In genomic region chr1:241022366-241022765, GRCh38 we compare ENCODE assay signal across 18 cellular contexts.
"Had no signal": no experiment of that assay in that cellular context is flagged by ENCODE, and none has a peak within 500 bp of the region (broad histone marks: within the 10 kb centered on the region; RNA-seq: fewer than 3 reads in every experiment).

No MANE protein-coding gene starts in this region.

- DNase-seq: activated B cell treated with CpG ODN at 0.5 μM for 24 hours; activated CD4-positive, alpha-beta memory T cell treated with anti-CD3 and anti-CD28 coated beads for 36 hours; activated CD4-positive, alpha-beta T cell treated with anti-CD3 and anti-CD28 coated beads for 36 hours; activated effector memory CD4-positive, alpha-beta T cell treated with Interleukin-2 at 50 U/mL for 16 hours; activated naive CD4-positive, alpha-beta T cell treated with anti-CD3 and anti-CD28 coated beads for 36 hours; activated naive CD8-positive, alpha-beta T cell treated with anti-CD3 and anti-CD28 coated beads, Interleukin-2, amount 10 ng/mL, durations not matched to agents 7 days and 5 days; activated T-cell treated with anti-CD3 and anti-CD28 coated beads, Interleukin-2, amount 50 U/mL, for 72 hours; amniotic stem cell; cortex of kidney; foreskin melanocyte; kidney glomerular epithelial cell; left lung; naive thymus-derived CD8-positive, alpha-beta T cell; stimulated activated CD4-positive, alpha-beta T cell treated with anti-CD3 and anti-CD28 coated beads, Interleukin-4, amount 100 ng/mL, for 4 hours; stimulated activated naive CD8-positive, alpha-beta T cell treated with anti-CD3 and anti-CD28 coated beads, Interleukin-15, Interleukin-2, amounts not matched to agents 100 U/mL and 50 U/mL, for 24 hours; T-helper 9 cell; thyroid gland; upper lobe of right lung had no signal

- ATAC-seq: activated CD4-positive, alpha-beta T cell treated with anti-CD3 and anti-CD28 coated beads for 36 hours; activated T-cell treated with anti-CD3 and anti-CD28 coated beads, Interleukin-2, amount 50 U/mL, for 72 hours; left lung; naive thymus-derived CD8-positive, alpha-beta T cell; stimulated activated naive CD8-positive, alpha-beta T cell treated with anti-CD3 and anti-CD28 coated beads, Interleukin-15, Interleukin-2, amounts not matched to agents 100 U/mL and 50 U/mL, for 24 hours; upper lobe of right lung had no signal
